In genomic region chr11:12137938-12138731, GRCh38 we compare ENCODE assay signal across 10 cellular contexts. TPM values are rescaled to one million over a fixed set of nuclear protein-coding genes. Genes with fewer than 3 reads are reported as not detected.
DNase-seq lines count a peak whose midpoint lies in the region; FAIRE-seq and TF ChIP-seq lines count a peak whose summit lies in the region.
"Had no signal": no experiment of that assay in that cellular context is flagged by ENCODE, and none has a peak within 500 bp of the region (broad histone marks: within the 10 kb centered on the region; RNA-seq: fewer than 3 reads in every experiment).

No MANE protein-coding gene starts in this region.

- peaks cover 3% of the 10 kb centered on the region for H3K9me3 Mint-ChIP-seq in activated CD4-positive, alpha-beta T cell treated with anti-CD3 and anti-CD28 coated beads, Interleukin-2, amount 10 ng/mL, durations not matched to agents 7 days and 5 days

- H3K36me3 ChIP-seq in kidney epithelial cell (ENCODE audit: control insufficient read depth, insufficient read depth, low read length) (peaks cover 3% of the 10 kb centered on the region), testis (ENCODE audit: low read depth, missing control alignments) (no peaks in the 10 kb centered on the region)

- no peak for FAIRE-seq in GM12892 (lab: Jason Lieb, UNC)

- H3K27ac Mint-ChIP-seq in activated CD4-positive, alpha-beta T cell treated with anti-CD3 and anti-CD28 coated beads, Interleukin-2, amount 10 ng/mL, durations not matched to agents 7 days and 5 days, result peak overlapping the region; percentile 55

- H3K4me1 ChIP-seq in testis, result peaks cover 75% of the 10 kb centered on the region

- no peaks in the 10 kb centered on the region for H3K27me3 Mint-ChIP-seq in activated CD4-positive, alpha-beta T cell treated with anti-CD3 and anti-CD28 coated beads, Interleukin-2, amount 10 ng/mL, durations not matched to agents 7 days and 5 days

- H3K27me3 ChIP-seq in kidney epithelial cell (ENCODE audit: control insufficient read depth, insufficient read depth, low read length) (no peaks in the 10 kb centered on the region), testis (no peaks in the 10 kb centered on the region)

- peaks cover 66% of the 10 kb centered on the region for H3K4me1 Mint-ChIP-seq in activated CD4-positive, alpha-beta T cell treated with anti-CD3 and anti-CD28 coated beads, Interleukin-2, amount 10 ng/mL, durations not matched to agents 7 days and 5 days

- peaks cover 36% of the 10 kb centered on the region for H3K36me3 Mint-ChIP-seq in activated CD4-positive, alpha-beta T cell treated with anti-CD3 and anti-CD28 coated beads, Interleukin-2, amount 10 ng/mL, durations not matched to agents 7 days and 5 days (ENCODE audit: low read depth)

- TF ChIP-seq POLR2A in testis (IDR thresholded peaks at IDR 0.05) (no peak), GM12892 (IDR thresholded peaks at IDR 0.05; ENCODE audit: low read depth, low read length) (no peak)

- no peak for TF ChIP-seq CTCF in astrocyte of the cerebellum (IDR thresholded peaks at IDR 0.05; ENCODE audit: low read depth, low read length, missing control alignments)
- TF ChIP-seq CTCF in kidney epithelial cell (IDR thresholded peaks at IDR 0.05; ENCODE audit: insufficient read depth, low read length, poor library complexity, severe bottlenecking), result no peak
- no peak for TF ChIP-seq CTCF in testis (IDR thresholded peaks at IDR 0.05)

- POLR2A ChIA-PET in activated CD4-positive, alpha-beta T cell treated with anti-CD3 and anti-CD28 coated beads, Interleukin-2, amount 10 ng/mL, durations not matched to agents 7 days and 5 days (lab: Charles Lee), result no interaction called here

- in situ Hi-C loops in astrocyte of the cerebellum (cut with HindIII; ENCODE audit: low sequenced_read_pairs), result no loop called here

- CTCF ChIA-PET in activated CD4-positive, alpha-beta T cell treated with anti-CD3 and anti-CD28 coated beads, Interleukin-2, amount 10 ng/mL, durations not matched to agents 7 days and 5 days (lab: Charles Lee), result interaction anchor here (1.3 to 7.7 kb wide), 2 partner anchors 9 to 98 kb away, joined by 3 to 48 read pairs; no protein-coding TSS in a partner anchor

- H3K4me3 ChIP-seq in astrocyte of the cerebellum (ENCODE audit: low read depth, low read length) (no peak overlapping the region), kidney epithelial cell (ENCODE audit: low read depth, low read length) (no peak overlapping the region), testis (no peak overlapping the region)

- no peaks in the 10 kb centered on the region for H3K9me3 ChIP-seq in testis

- DNase-seq in activated CD4-positive, alpha-beta T cell treated with anti-CD3 and anti-CD28 coated beads, Interleukin-2, amount 10 ng/mL, durations not matched to agents 7 days and 5 days, result no peak
- DNase-seq in activated CD4-positive, alpha-beta T cell treated with anti-CD3 and anti-CD28 coated beads for 1 hour, result no peak
- peak; percentile 88 for DNase-seq in astrocyte of the cerebellum (ENCODE audit: low read depth)
- peak; percentile 98 for DNase-seq in kidney epithelial cell (ENCODE audit: low read depth)
- no peak for DNase-seq in testis
- DNase-seq in NCI-H1092 treated with DMSO at 0.1 percent for 48 hours (lab: John Stamatoyannopoulos, UW), result no peak
- DNase-seq in GM12892 (ENCODE audit: insufficient read length), result no peak
- no peak for DNase-seq in effector CD8-positive, alpha-beta T cell (lab: John Stamatoyannopoulos, UW)
- DNase-seq: T-helper 9 cell had no signal

- peak overlapping the region; percentile 81 to 87 for H3K27ac ChIP-seq in testis
- H3K27ac ChIP-seq: C4-2B had no signal

- intact Hi-C loops in testis (cut with DNase I; ENCODE audit: low total_unique reads), result no loop called here

- 51 to 55% methylated on average over 9 to 13 of the region's 13 CpGs for WGBS in testis, 2 donors

- H3K4me3 Mint-ChIP-seq in activated CD4-positive, alpha-beta T cell treated with anti-CD3 and anti-CD28 coated beads, Interleukin-2, amount 10 ng/mL, durations not matched to agents 7 days and 5 days, result no peak overlapping the region

RNA-seq across cellular contexts. Expression of gene MICAL2, which starts 27.7 kb away (rescaled TPM):
- total RNA-seq in activated CD4-positive, alpha-beta T cell treated with anti-CD3 and anti-CD28 coated beads, Interleukin-2, amount 10 ng/mL, durations not matched to agents 7 days and 5 days, result 10 to 100 TPM; 45.5 to 47.3 TPM
- 361 and 367 TPM in 2 replicates for total RNA-seq in kidney epithelial cell
- total RNA-seq in testis, result 100 to 1,000 TPM; 401 to 461 TPM
- polyA plus RNA-seq in testis (ENCODE audit: insufficient read depth, low read depth, low replicate concordance), result 224 TPM
- 1.1 TPM for polyA plus RNA-seq in GM12892 (2012; ENCODE audit: missing spikeins)

Comparison
In these comparisons a context has a peak if more than half of its experiments do, and no peak if none do; other contexts are left out.
1. DNase-seq: peak in astrocyte of the cerebellum (single experiment) and kidney epithelial cell (single experiment); none in activated CD4-positive, alpha-beta T cell treated with anti-CD3 and anti-CD28 coated beads, Interleukin-2, amount 10 ng/mL, durations not matched to agents 7 days and 5 days (single experiment), activated CD4-positive, alpha-beta T cell treated with anti-CD3 and anti-CD28 coated beads for 1 hour (single experiment), testis (single experiment), NCI-H1092 treated with DMSO at 0.1 percent for 48 hours (single experiment), GM12892 (single experiment) and effector CD8-positive, alpha-beta T cell (single experiment).